ENCODE assay signal across 21 cellular contexts in the genomic region with DNA sequence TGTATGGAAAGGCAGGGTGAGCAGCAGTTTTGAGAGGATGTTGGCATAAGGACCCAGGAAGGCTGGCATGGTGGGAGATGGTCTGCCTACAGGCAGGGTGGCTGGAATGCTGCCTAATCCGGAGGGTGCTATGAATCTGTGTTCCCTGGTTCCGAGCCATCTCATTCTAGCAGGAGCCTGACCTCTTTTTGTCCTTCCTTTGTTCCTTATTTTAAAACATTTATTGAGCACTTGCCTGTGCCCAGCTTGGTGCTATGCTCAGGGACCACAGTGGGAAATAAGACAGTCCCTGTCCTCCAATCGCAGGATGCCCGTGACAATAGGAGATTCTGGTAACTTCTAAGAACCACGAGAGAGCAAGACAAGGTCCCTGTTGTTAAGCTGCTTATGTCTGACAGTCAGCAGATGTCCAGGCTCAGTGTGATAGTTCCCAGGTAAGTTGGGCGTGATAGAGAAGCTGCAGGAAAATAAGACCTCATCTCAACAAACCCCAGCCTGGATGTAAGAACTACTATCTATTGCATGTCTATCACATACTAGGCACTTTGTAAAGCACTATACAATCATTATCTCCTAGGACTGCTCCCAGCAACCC.
"Had no signal": no experiment of that assay in that cellular context is flagged by ENCODE, and none has a peak within 500 bp of the region (broad histone marks: within the 10 kb centered on the region; RNA-seq: fewer than 3 reads in every experiment).

No MANE protein-coding gene starts in this region.

- H3K27me3 ChIP-seq: colonic mucosa, right lobe of liver, uterus had no signal

- H3K4me3 Mint-ChIP-seq: memory B cell; natural killer cell; stimulated activated naive CD8-positive, alpha-beta T cell treated with anti-CD3 and anti-CD28 coated beads, Interleukin-15, amount 100 ng/mL, for 72 hours had no signal

- DNase-seq: colonic mucosa; dermis blood vessel endothelial cell; kidney; natural killer cell; right lobe of liver; small intestine; stimulated activated CD4-positive, alpha-beta T cell treated with anti-CD3 and anti-CD28 coated beads, Interleukin-15, amount 100 ng/mL, for 24 hours; stimulated activated CD4-positive, alpha-beta T cell treated with anti-CD3 and anti-CD28 coated beads, Interleukin-4, amount 100 ng/mL, for 1 hour; stimulated activated CD8-positive, alpha-beta memory T cell treated with anti-CD3 and anti-CD28 coated beads, Interleukin-4, amount 100 ng/mL, for 48 hours; stimulated activated naive CD4-positive, alpha-beta T cell; stimulated activated naive CD8-positive, alpha-beta T cell treated with anti-CD3 and anti-CD28 coated beads, Interleukin-15, amount 100 ng/mL, for 72 hours; transverse colon; upper lobe of right lung; uterus had no signal

- H2AFZ ChIP-seq: parathyroid adenoma had no signal

- H3K27ac Mint-ChIP-seq: memory B cell, natural killer cell, progenitor cell of endocrine pancreas had no signal

- H3K9ac ChIP-seq: parathyroid adenoma had no signal

- H3K36me3 ChIP-seq: colonic mucosa, neutrophil, right lobe of liver, suprapubic skin, transverse colon, upper lobe of right lung, uterus had no signal

- H3K4me1 ChIP-seq: colonic mucosa, parathyroid adenoma, right lobe of liver, suprapubic skin, transverse colon, upper lobe of right lung, uterus had no signal

- H3K9me3 Mint-ChIP-seq: memory B cell; natural killer cell; stimulated activated naive CD8-positive, alpha-beta T cell treated with anti-CD3 and anti-CD28 coated beads, Interleukin-15, amount 100 ng/mL, for 72 hours had no signal

- H3K79me2 ChIP-seq: parathyroid adenoma had no signal

- ATAC-seq: left lobe of liver; natural killer cell; right lobe of liver; stimulated activated naive CD8-positive, alpha-beta T cell treated with anti-CD3 and anti-CD28 coated beads, Interleukin-15, amount 100 ng/mL, for 72 hours; upper lobe of right lung had no signal

- H3K36me3 Mint-ChIP-seq: memory B cell, natural killer cell had no signal

- H3K4me3 ChIP-seq: colonic mucosa, lung, right lobe of liver, suprapubic skin, transverse colon, upper lobe of right lung, uterus had no signal

- H3K9me3 ChIP-seq: colonic mucosa, neutrophil, right lobe of liver, suprapubic skin, transverse colon, upper lobe of right lung, uterus had no signal

- H3K4me1 Mint-ChIP-seq: memory B cell; natural killer cell; stimulated activated naive CD8-positive, alpha-beta T cell treated with anti-CD3 and anti-CD28 coated beads, Interleukin-15, amount 100 ng/mL, for 72 hours had no signal
